In the genomic region with DNA sequence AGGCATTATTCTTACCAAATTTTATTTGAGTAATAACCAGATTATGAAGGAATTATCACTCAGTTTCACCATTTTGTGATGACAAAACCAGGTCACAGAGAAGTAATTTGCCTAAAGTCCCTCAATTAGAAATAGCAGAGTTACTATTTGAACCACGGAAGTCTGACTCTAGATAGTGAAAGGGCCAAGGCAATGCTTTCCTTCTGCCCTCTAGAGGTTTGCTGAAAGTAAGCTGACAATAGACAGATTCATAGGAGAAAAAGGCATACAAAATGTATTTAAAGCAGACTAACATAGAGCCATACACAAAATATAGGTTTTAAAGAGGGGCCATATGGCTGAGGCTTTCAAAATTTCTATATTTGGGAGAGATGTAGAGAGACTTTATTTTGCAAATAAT, we compare ENCODE assay signal across 9 cellular contexts. TPM values are rescaled to one million over a fixed set of nuclear protein-coding genes. Genes with fewer than 3 reads are reported as not detected.
DNase-seq lines count a peak whose midpoint lies in the region; ATAC-seq and TF ChIP-seq lines count a peak whose summit lies in the region.
"Had no signal": no experiment of that assay in that cellular context is flagged by ENCODE, and none has a peak within 500 bp of the region (broad histone marks: within the 10 kb centered on the region; RNA-seq: fewer than 3 reads in every experiment).

No MANE protein-coding gene starts in this region.

- no peaks in the 10 kb centered on the region for H3K36me3 Mint-ChIP-seq in CD4-positive, alpha-beta T cell (ENCODE audit: low read depth)

- no peaks in the 10 kb centered on the region for H3K79me2 ChIP-seq in hepatocyte

- no peaks in the 10 kb centered on the region for H3K27me3 ChIP-seq in hepatocyte
- H3K27me3 ChIP-seq in H7 (ENCODE audit: control insufficient read depth, insufficient read depth, low read length) = no peaks in the 10 kb centered on the region
- no peaks in the 10 kb centered on the region for H3K27me3 ChIP-seq in CD4-positive, alpha-beta T cell (ENCODE audit: control insufficient read depth, insufficient read depth, low read length)
- H3K27me3 ChIP-seq: SJCRH30 had no signal

- no peak overlapping the region for H3K4me3 ChIP-seq in hepatocyte
- no peak overlapping the region for H3K4me3 ChIP-seq in H7 (ENCODE audit: insufficient read depth, low read depth, low read length)
- H3K4me3 ChIP-seq: SJCRH30 had no signal

- H3K36me3 ChIP-seq in hepatocyte (replicated peaks; ENCODE audit: insufficient read depth, low read depth) (no peaks in the 10 kb centered on the region), H7 (replicated peaks; ENCODE audit: control insufficient read depth, insufficient read depth, low read length) (no peaks in the 10 kb centered on the region)
- H3K36me3 ChIP-seq: SJCRH30 had no signal

- no peaks in the 10 kb centered on the region for H3K9me3 ChIP-seq in hepatocyte (ENCODE audit: low read depth)
- H3K9me3 ChIP-seq in CD4-positive, alpha-beta T cell (ENCODE audit: control insufficient read depth, low read length) = no peaks in the 10 kb centered on the region
- H3K9me3 ChIP-seq: SJCRH30 had no signal

- peak overlapping the region; percentile 60 for H2AFZ ChIP-seq in hepatocyte

- peak; percentile 49 for DNase-seq in NCI-H69 (lab: John Stamatoyannopoulos, UW)
- DNase-seq in hepatocyte (ENCODE audit: low spot score) = peak; percentile 40
- no peak for DNase-seq in NCI-H226
- DNase-seq in H7 = no peak
- DNase-seq in CD4-positive, alpha-beta T cell = no peak

- peak; percentile 90 for ATAC-seq in GM21526 (IDR thresholded peaks at IDR 0.05; ENCODE audit: low FRiP score, unreplicated experiment)
- ATAC-seq in HG02840 (IDR thresholded peaks at IDR 0.05; ENCODE audit: low FRiP score, unreplicated experiment) = no peak
- no peak for ATAC-seq in CD4-positive, alpha-beta T cell (ENCODE audit: poor library complexity)

- no peak overlapping the region for H3K27ac Mint-ChIP-seq in CD4-positive, alpha-beta T cell

- peak overlapping the region; percentile 39 for H3K4me2 ChIP-seq in hepatocyte

- intact Hi-C loops in CD4-positive, alpha-beta T cell (cut with DNase I, micrococcal nuclease) = no loop called here

- no peaks in the 10 kb centered on the region for H3K27me3 Mint-ChIP-seq in CD4-positive, alpha-beta T cell

- H3K4me3 Mint-ChIP-seq in CD4-positive, alpha-beta T cell = no peak overlapping the region

- CTCF ChIA-PET in CD4-positive, alpha-beta T cell (lab: Charles Lee) = no interaction called here

- POLR2A ChIA-PET in CD4-positive, alpha-beta T cell (lab: Charles Lee) = no interaction called here

- TF ChIP-seq CTCF in C4-2B (conservative IDR thresholded peaks at IDR 0.05) (peak; percentile 27), hepatocyte (IDR thresholded peaks at IDR 0.05; ENCODE audit: poor library complexity) (peak; percentile 59)
- no peak for TF ChIP-seq CTCF in CD4-positive, alpha-beta T cell (IDR thresholded peaks at IDR 0.05)

- H3K9me3 Mint-ChIP-seq in CD4-positive, alpha-beta T cell = peaks cover 2% of the 10 kb centered on the region

- 23% methylated on average over 1 of the region's 1 CpG for WGBS in hepatocyte (ENCODE audit: low lambda C conversion rate, missing lambda C conversion rate)

- H3K4me1 ChIP-seq in hepatocyte (ENCODE audit: insufficient read depth) = peaks cover 6% of the 10 kb centered on the region

- no peaks in the 10 kb centered on the region for H3K9me2 ChIP-seq in hepatocyte (replicated peaks; ENCODE audit: insufficient read depth)

- H3K4me1 Mint-ChIP-seq in CD4-positive, alpha-beta T cell (ENCODE audit: low read depth) = no peaks in the 10 kb centered on the region

- no peak overlapping the region for H3K27ac ChIP-seq in C4-2B
- no peak overlapping the region for H3K27ac ChIP-seq in hepatocyte
- H3K27ac ChIP-seq in CD4-positive, alpha-beta T cell (ENCODE audit: low read depth, low read length) = no peak overlapping the region
- H3K27ac ChIP-seq: SJCRH30 had no signal

- H4K20me1 ChIP-seq in hepatocyte (ENCODE audit: insufficient read depth, poor library complexity, severe bottlenecking) = no peaks in the 10 kb centered on the region

RNA-seq across cellular contexts. Expression of a gene that starts 43.1 kb away (rescaled TPM):
- total RNA-seq in hepatocyte = 9.2 and 14.9 TPM in 2 replicates
- polyA plus RNA-seq in hepatocyte = 2.6 and 2.8 TPM in 2 replicates
- 0.67 and 0.83 TPM in 2 replicates for total RNA-seq in H7 (2014; rRNA removed; shearing (Covaris generic))
- total RNA-seq in CD4-positive, alpha-beta T cell = not detected

Comparison
In these comparisons a context has a peak if more than half of its experiments do, and no peak if none do; other contexts are left out.
1. DNase-seq: peak in NCI-H69 (single experiment) and hepatocyte (single experiment); none in NCI-H226 (single experiment), H7 (single experiment) and CD4-positive, alpha-beta T cell (0 of 10).